ENCODE assay signal across 1 cellular context in genomic region chr1:144546274-144547171, GRCh38.
A peak's percentile ranks its signal among the peaks of the same experiment; 100 is the strongest.
TF ChIP-seq lines count a peak whose summit lies in the region.
"Not testable (repeated sequence)": the region's sequence is repeated elsewhere in the genome, so short reads cannot be mapped to it uniquely, and the experiment has no call there.

No MANE protein-coding gene starts in this region.

TF ChIP-seq in K562, 482 proteins besides CTCF, POLR2A, EP300 and RAD21 (continued from another document and continues in another):
- peak; percentile 87 to 90 for TF ChIP-seq MLLT1 (IDR thresholded peaks at IDR 0.05)
- peak; percentile 99 for TF ChIP-seq RNF2 (IDR thresholded peaks at IDR 0.05)
- peak; percentile 93 for TF ChIP-seq MBD2 (IDR thresholded peaks at IDR 0.05; ENCODE audit: borderline replicate concordance, low read depth)
- peak; percentile 92 for TF ChIP-seq RFX7 (CRISPR knock-in tag; IDR thresholded peaks at IDR 0.05)
- peak; percentile 55 for TF ChIP-seq ZBTB12 (CRISPR knock-in tag; IDR thresholded peaks at IDR 0.05)
- TF ChIP-seq NR2C2 (CRISPR knock-in tag; IDR thresholded peaks at IDR 0.05): 0 out of 2 replicates have a peak, but pooled peaks have one; percentile 25
- TF ChIP-seq NR2C2 (tag; IDR thresholded peaks at IDR 0.05): peak; percentile 36; the same call in 1 of the 2 replicates
- peak; percentile 75; the same call in 1 of the 2 replicates for TF ChIP-seq ZNF174 (CRISPR knock-in tag; IDR thresholded peaks at IDR 0.05)
- TF ChIP-seq ZNF436 (CRISPR knock-in tag; IDR thresholded peaks at IDR 0.05): peak; percentile 88
- TF ChIP-seq JUND (IDR thresholded peaks at IDR 0.05; ENCODE audit: borderline replicate concordance, low read depth, low read length); MYC (CRISPR knock-in tag; IDR thresholded peaks at IDR 0.05; ENCODE audit: borderline replicate concordance, low read depth); ETV6 (CRISPR knock-in tag; IDR thresholded peaks at IDR 0.05; ENCODE audit: borderline replicate concordance): not testable (repeated sequence)
- peak; percentile 59; the same call in 1 of the 3 replicates for TF ChIP-seq JUND (tag; IDR thresholded peaks at IDR 0.05; ENCODE audit: borderline replicate concordance, low read depth, low read length)
- TF ChIP-seq ZNF41 (CRISPR knock-in tag; conservative IDR thresholded peaks at IDR 0.05): peak; percentile 84
- peak in 1 of 2 experiments; percentile 96 for TF ChIP-seq ARNT (IDR thresholded peaks at IDR 0.05)
- peak in 1 of 2 experiments; percentile 78; a peak in 2 of 4 replicates for TF ChIP-seq HDAC1 (IDR thresholded peaks at IDR 0.05)
- peak; percentile 68; the same call in 1 of the 2 replicates for TF ChIP-seq DEAF1 (CRISPR knock-in tag; IDR thresholded peaks at IDR 0.05)
- peak in 1 of 2 experiments; percentile 67; a peak in 3 of 4 replicates for TF ChIP-seq MNT (conservative IDR thresholded peaks at IDR 0.05)
- 0 out of 2 replicates have a peak, but pooled peaks have one; percentile 29 for TF ChIP-seq CC2D1A (IDR thresholded peaks at IDR 0.05)
- TF ChIP-seq MAZ (CRISPR knock-in tag; conservative IDR thresholded peaks at IDR 0.05 in 1 of 2, IDR thresholded peaks at IDR 0.05 in 1 of 2): peak; percentile 59 to 88
- TF ChIP-seq MYC (IDR thresholded peaks at IDR 0.05; ENCODE audit: low read depth, low read length): peak; percentile 14; the same call in 1 of the 2 replicates
- TF ChIP-seq ZNF586 (CRISPR knock-in tag; conservative IDR thresholded peaks at IDR 0.05): peak; percentile 81; the same call in 1 of the 2 replicates
- peak; percentile 40; the same call in 1 of the 2 replicates for TF ChIP-seq HMG20A (CRISPR knock-in tag; conservative IDR thresholded peaks at IDR 0.05)
- peak; percentile 81 for TF ChIP-seq ARID4B (CRISPR knock-in tag; IDR thresholded peaks at IDR 0.05)
- TF ChIP-seq JUNB (CRISPR knock-in tag; conservative IDR thresholded peaks at IDR 0.05): 0 out of 2 replicates have a peak, but pooled peaks have one; percentile 26
- peak; percentile 56 for TF ChIP-seq ZNF324 (CRISPR knock-in tag; IDR thresholded peaks at IDR 0.05)
- TF ChIP-seq TCF7 (IDR thresholded peaks at IDR 0.05; ENCODE audit: borderline replicate concordance): peak; percentile 84; the same call in 1 of the 2 replicates
- peak; percentile 76 for TF ChIP-seq PRDM10 (IDR thresholded peaks at IDR 0.05; ENCODE audit: partially characterized antibody)
- TF ChIP-seq PHF8 (IDR thresholded peaks at IDR 0.05; ENCODE audit: borderline replicate concordance, low read length): peak; percentile 29; the same call in 1 of the 2 replicates
- peak; percentile 90 for TF ChIP-seq ILF3 (IDR thresholded peaks at IDR 0.05; ENCODE audit: borderline replicate concordance)
- TF ChIP-seq ETV6 (IDR thresholded peaks at IDR 0.05; ENCODE audit: borderline replicate concordance in 1 of 2, low read depth in 2 of 2, low read length in 1 of 2): peak in 1 of 2 experiments; percentile 62; a peak in 1 of 4 replicates
- TF ChIP-seq MLX (CRISPR knock-in tag; conservative IDR thresholded peaks at IDR 0.05): peak in 1 of 2 experiments; percentile 97; a peak in 2 of 4 replicates
- TF ChIP-seq CSDE1 (IDR thresholded peaks at IDR 0.05): peak in 1 of 2 experiments; percentile 61; a peak in 1 of 4 replicates
- TF ChIP-seq ZBTB17 (CRISPR knock-in tag; IDR thresholded peaks at IDR 0.05): peak; percentile 88
- TF ChIP-seq NFRKB (IDR thresholded peaks at IDR 0.05; ENCODE audit: low read depth): peak; percentile 80
- TF ChIP-seq ZFP91 (CRISPR knock-in tag; IDR thresholded peaks at IDR 0.05): peak; percentile 91
- TF ChIP-seq SMAD3 (CRISPR knock-in tag; conservative IDR thresholded peaks at IDR 0.05): peak; percentile 94
- peak; percentile 89; the same call in 1 of the 2 replicates for TF ChIP-seq RB1 (IDR thresholded peaks at IDR 0.05; ENCODE audit: low read depth)
- peak; percentile 84; the same call in 1 of the 2 replicates for TF ChIP-seq ZSCAN32 (CRISPR knock-in tag; IDR thresholded peaks at IDR 0.05)
- peak; percentile 88 for TF ChIP-seq VEZF1 (CRISPR knock-in tag; IDR thresholded peaks at IDR 0.05)
- peak; percentile 99 for TF ChIP-seq GTF2B (IDR thresholded peaks at IDR 0.05; ENCODE audit: extremely low read depth, insufficient read length)
- peak; percentile 67 for TF ChIP-seq LCOR (CRISPR knock-in tag; IDR thresholded peaks at IDR 0.05)
- peak; percentile 58 for TF ChIP-seq HCFC1 (IDR thresholded peaks at IDR 0.05; ENCODE audit: low read depth, low read length)
